9 cellular contexts compared by ENCODE assay signal in the genomic region with DNA sequence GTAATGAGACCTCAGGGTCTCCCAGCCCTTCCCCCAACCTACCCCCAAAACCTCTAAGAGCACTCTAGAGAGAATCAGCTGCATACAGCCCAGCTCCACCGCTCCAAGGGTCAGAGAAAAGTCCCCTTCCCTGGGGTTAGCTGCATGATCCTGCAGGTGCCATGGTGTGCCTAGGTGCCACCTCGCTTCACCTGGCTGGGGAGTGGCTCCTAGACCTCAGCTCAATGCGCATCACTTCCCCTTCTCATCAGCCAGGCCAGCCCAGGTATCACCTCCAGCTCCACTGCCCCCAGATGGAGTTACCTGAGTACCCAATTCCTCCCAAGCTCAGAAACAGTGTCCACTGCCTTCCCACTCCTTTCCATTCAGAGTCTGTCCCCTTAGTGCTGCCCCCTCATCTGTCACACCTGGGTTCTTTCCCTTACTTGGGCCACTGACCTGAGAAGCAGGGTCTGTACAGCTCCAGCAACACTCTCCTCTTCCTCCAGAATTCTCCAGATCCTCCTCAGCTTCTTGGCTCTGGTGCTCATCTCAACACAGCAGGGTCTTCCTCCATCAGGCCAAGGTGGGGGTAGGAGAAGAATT. TPM values are rescaled to one million over a fixed set of nuclear protein-coding genes. Genes with fewer than 3 reads are reported as not detected.
DNase-seq lines count a peak whose midpoint lies in the region; ATAC-seq lines count a peak whose summit lies in the region.
"Had no signal": no experiment of that assay in that cellular context is flagged by ENCODE, and none has a peak within 500 bp of the region (broad histone marks: within the 10 kb centered on the region; RNA-seq: fewer than 3 reads in every experiment).

No MANE protein-coding gene starts in this region.

- peak overlapping the region in 1 of 7 donors; percentile 46 for H3K4me3 Mint-ChIP-seq in CD8-positive, alpha-beta memory T cell
- peak overlapping the region; percentile 1 to 50 for H3K4me3 Mint-ChIP-seq in effector memory CD8-positive, alpha-beta T cell

- no peak overlapping the region for H3K4me3 ChIP-seq in CD8-positive, alpha-beta memory T cell (ENCODE audit: low read length)
- no peak overlapping the region for H3K4me3 ChIP-seq in rectal smooth muscle tissue (ENCODE audit: low read length)

- H3K27me3 ChIP-seq in CD8-positive, alpha-beta memory T cell (ENCODE audit: insufficient read depth, low read length, poor library complexity, severe bottlenecking): no peaks in the 10 kb centered on the region
- H3K27me3 ChIP-seq in rectal smooth muscle tissue (ENCODE audit: control insufficient read depth, insufficient read depth, low read length): no peaks in the 10 kb centered on the region

- no peaks in the 10 kb centered on the region for H3K9me3 Mint-ChIP-seq in CD8-positive, alpha-beta memory T cell
- no peaks in the 10 kb centered on the region for H3K9me3 Mint-ChIP-seq in effector memory CD8-positive, alpha-beta T cell

- H3K9ac ChIP-seq in rectal smooth muscle tissue (ENCODE audit: low read length): no peak overlapping the region

- H3K27ac ChIP-seq in CD8-positive, alpha-beta memory T cell (ENCODE audit: low read depth, low read length): peak overlapping the region; percentile 97
- H3K27ac ChIP-seq in KOPT-K1 (ENCODE audit: low read depth, low read length, poor library complexity, severe bottlenecking) (peak overlapping the region; percentile 69), rectal smooth muscle tissue (ENCODE audit: low read depth, low read length) (peak overlapping the region; percentile 82)

- H3K36me3 Mint-ChIP-seq in CD8-positive, alpha-beta memory T cell: peaks cover 0 to 3% (median 0%) of the 10 kb centered on the region in 3 donors
- peaks cover 12% of the 10 kb centered on the region for H3K36me3 Mint-ChIP-seq in effector memory CD8-positive, alpha-beta T cell (ENCODE audit: insufficient read depth)

- H3K4me1 ChIP-seq in CD8-positive, alpha-beta memory T cell (ENCODE audit: insufficient read depth, low read length): peaks cover 20% of the 10 kb centered on the region
- H3K4me1 ChIP-seq in rectal smooth muscle tissue (ENCODE audit: control insufficient read depth, insufficient read depth, low read length): peaks cover 12% of the 10 kb centered on the region

- POLR2A ChIA-PET in CD8-positive, alpha-beta memory T cell (lab: Charles Lee): interaction anchor here (1.0 to 2.9 kb wide), 3 partner anchors 21 to 70 kb away, joined by 3 to 15 read pairs (median 10); no protein-coding TSS in a partner anchor

- peak overlapping the region in 6 of 8 donors; percentile 10 to 100 (median 100) for H3K27ac Mint-ChIP-seq in CD8-positive, alpha-beta memory T cell
- H3K27ac Mint-ChIP-seq in effector memory CD8-positive, alpha-beta T cell: peak overlapping the region; percentile 99 to 100

- no peaks in the 10 kb centered on the region for H3K36me3 ChIP-seq in CD8-positive, alpha-beta memory T cell (ENCODE audit: insufficient read depth, low read length)
- H3K36me3 ChIP-seq in KOPT-K1 (ENCODE audit: insufficient read depth, low read length): no peaks in the 10 kb centered on the region
- H3K36me3 ChIP-seq in rectal smooth muscle tissue (ENCODE audit: control insufficient read depth, insufficient read depth, low read length): no peaks in the 10 kb centered on the region

- DNase-seq in CD8-positive, alpha-beta memory T cell: no peak
- no peak for DNase-seq in effector memory CD8-positive, alpha-beta T cell
- no peak for DNase-seq in LoVo (ENCODE audit: low spot score)
- DNase-seq in 8988T: no peak
- DNase-seq in HPDE6-E6E7 (ENCODE audit: extremely low spot score): no peak
- DNase-seq: NCI-H1417 had no signal

- no peaks in the 10 kb centered on the region for H3K9me3 ChIP-seq in CD8-positive, alpha-beta memory T cell (ENCODE audit: low read length)
- no peaks in the 10 kb centered on the region for H3K9me3 ChIP-seq in KOPT-K1 (ENCODE audit: insufficient read depth, low read length, poor library complexity, severe bottlenecking)

- H3K4me1 Mint-ChIP-seq in CD8-positive, alpha-beta memory T cell: peaks cover 23 to 32% (median 27%) of the 10 kb centered on the region in 3 donors
- H3K4me1 Mint-ChIP-seq in effector memory CD8-positive, alpha-beta T cell (ENCODE audit: low read depth in 2 of 2): peaks cover 16 to 22% of the 10 kb centered on the region in 2 donors

- CTCF ChIA-PET in CD8-positive, alpha-beta memory T cell (lab: Charles Lee): interaction anchor here (0.6 to 4.0 kb wide), 21 partner anchors 9 to 386 kb away, joined by 3 to 62 read pairs (median 4); a partner anchor contains a TSS

- no peaks in the 10 kb centered on the region for H3K27me3 Mint-ChIP-seq in CD8-positive, alpha-beta memory T cell
- no peaks in the 10 kb centered on the region for H3K27me3 Mint-ChIP-seq in effector memory CD8-positive, alpha-beta T cell

- ATAC-seq in effector memory CD8-positive, alpha-beta T cell (replicated peaks): no peak
- ATAC-seq in HG03378 (IDR thresholded peaks at IDR 0.05; ENCODE audit: unreplicated experiment): no peak

RNA-seq across cellular contexts. Expression of a gene that starts 1.3 kb away (rescaled TPM):
- 10 to 100 TPM; 13.8 to 15.9 TPM for total RNA-seq in CD8-positive, alpha-beta memory T cell
- 21.8 TPM for polyA plus RNA-seq in CD8-positive, alpha-beta memory T cell

RNA-seq across cellular contexts. Expression of a gene that starts 21.7 kb away (rescaled TPM):
- 10 to 100 TPM; 50.3 to 53.2 TPM for total RNA-seq in CD8-positive, alpha-beta memory T cell
- polyA plus RNA-seq in CD8-positive, alpha-beta memory T cell: 18.8 TPM

RNA-seq across cellular contexts. Expression of a gene that starts 40.3 kb away (rescaled TPM):
- total RNA-seq in CD8-positive, alpha-beta memory T cell: 10 to 100 TPM; 61.2 to 64.0 TPM
- 39.8 TPM for polyA plus RNA-seq in CD8-positive, alpha-beta memory T cell
